In the genomic region with DNA sequence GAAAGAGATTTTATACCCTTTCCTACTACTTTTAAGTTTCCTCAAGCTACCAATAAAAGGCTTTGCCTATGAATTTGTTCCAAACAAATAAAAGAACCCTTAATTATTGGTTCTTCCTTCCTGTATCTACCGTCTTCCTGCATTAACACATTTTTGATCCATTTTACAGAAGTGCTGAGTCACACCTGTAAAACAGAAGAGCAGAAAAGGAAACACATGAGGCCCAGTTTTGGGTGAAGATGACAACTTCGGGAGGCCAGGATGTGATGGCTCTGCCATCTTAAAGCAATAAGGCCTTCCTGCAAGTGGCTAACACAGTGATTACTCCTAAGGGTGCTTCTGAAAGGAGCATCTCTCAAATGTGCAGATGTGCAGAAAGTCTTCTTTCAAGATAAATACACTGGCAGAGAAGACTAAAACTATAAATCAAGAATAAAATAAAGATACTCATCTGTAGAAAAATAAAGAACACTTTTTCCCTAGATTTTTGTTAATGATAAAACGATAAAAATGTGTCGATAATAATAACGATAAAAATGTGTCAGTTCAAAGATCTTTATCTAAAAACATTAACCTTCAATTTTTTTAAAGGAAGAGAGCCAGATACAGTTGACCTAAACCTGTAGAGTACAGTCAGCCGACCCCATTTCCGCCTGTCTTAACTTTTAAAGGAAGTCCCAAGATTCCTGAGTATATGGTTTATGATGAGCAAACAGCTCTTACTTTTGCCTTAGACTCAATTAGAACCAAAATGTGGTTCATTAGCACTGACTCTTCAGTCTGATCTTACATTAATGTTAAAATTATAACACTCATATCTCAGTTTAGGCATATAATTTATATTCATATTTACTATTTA, we compare ENCODE assay signal across 13 cellular contexts.
DNase-seq lines count a peak whose midpoint lies in the region; ATAC-seq and TF ChIP-seq lines count a peak whose summit lies in the region.
"Had no signal": no experiment of that assay in that cellular context is flagged by ENCODE, and none has a peak within 500 bp of the region (broad histone marks: within the 10 kb centered on the region; RNA-seq: fewer than 3 reads in every experiment).

No MANE protein-coding gene starts in this region.

- WGBS in heart right ventricle, 2 donors, result 62 to 65% methylated on average over 7 of the region's 7 CpGs
- WGBS in right cardiac atrium, result 66% methylated on average over 7 of the region's 7 CpGs

- intact Hi-C loops in heart right ventricle (cut with DNase I) (no loop called here), right cardiac atrium (cut with DNase I) (loop anchor here in 1 of 4 donors (10.0 kb wide), 1 partner anchor 111 kb away; a partner anchor contains a TSS)

- H3K36me3 ChIP-seq in heart right ventricle, result peaks cover 0 to 1% (median 0%) of the 10 kb centered on the region in 9 donors

- ATAC-seq in heart right ventricle (no peak), right cardiac atrium (no peak)
- ATAC-seq in activated naive CD8-positive, alpha-beta T cell treated with anti-CD3 and anti-CD28 coated beads, Interleukin-2, amount 50 U/mL, for 24 hours, result peak; percentile 37
- no peak for ATAC-seq in stimulated activated memory B cell treated with anti-CD40 and anti-IgM and Interleukin-4, amounts not matched to agents 10 μg/mL and 1 μg/mL and 100 μg/mL, for 72 hours
- ATAC-seq: GM12878 had no signal

- TF ChIP-seq CTCF in heart right ventricle (IDR thresholded peaks at IDR 0.05), result no peak

- no peaks in the 10 kb centered on the region for H3K9me3 Mint-ChIP-seq in activated naive CD8-positive, alpha-beta T cell treated with anti-CD3 and anti-CD28 coated beads, Interleukin-2, amount 50 U/mL, for 24 hours
- H3K9me3 Mint-ChIP-seq in stimulated activated memory B cell treated with anti-CD40 and anti-IgM and Interleukin-4, amounts not matched to agents 10 μg/mL and 1 μg/mL and 100 μg/mL, for 72 hours, result no peaks in the 10 kb centered on the region
- H3K9me3 Mint-ChIP-seq: neural crest cell had no signal

- H3K4me1 ChIP-seq in heart right ventricle, result peaks cover 11 to 87% (median 71%) of the 10 kb centered on the region in 9 donors
- peaks cover 13% of the 10 kb centered on the region for H3K4me1 ChIP-seq in right cardiac atrium (ENCODE audit: control insufficient read depth, insufficient read depth, low read length)

- peaks cover 2% of the 10 kb centered on the region for H3K36me3 Mint-ChIP-seq in activated naive CD8-positive, alpha-beta T cell treated with anti-CD3 and anti-CD28 coated beads, Interleukin-2, amount 50 U/mL, for 24 hours (ENCODE audit: low read depth)
- peaks cover 8% of the 10 kb centered on the region for H3K36me3 Mint-ChIP-seq in stimulated activated memory B cell treated with anti-CD40 and anti-IgM and Interleukin-4, amounts not matched to agents 10 μg/mL and 1 μg/mL and 100 μg/mL, for 72 hours

- H3K4me3 Mint-ChIP-seq in activated naive CD8-positive, alpha-beta T cell treated with anti-CD3 and anti-CD28 coated beads, Interleukin-2, amount 50 U/mL, for 24 hours, result no peak overlapping the region
- no peak overlapping the region for H3K4me3 Mint-ChIP-seq in stimulated activated memory B cell treated with anti-CD40 and anti-IgM and Interleukin-4, amounts not matched to agents 10 μg/mL and 1 μg/mL and 100 μg/mL, for 72 hours
- H3K4me3 Mint-ChIP-seq: neural crest cell had no signal

- H3K27me3 Mint-ChIP-seq in activated naive CD8-positive, alpha-beta T cell treated with anti-CD3 and anti-CD28 coated beads, Interleukin-2, amount 50 U/mL, for 24 hours, result no peaks in the 10 kb centered on the region
- H3K27me3 Mint-ChIP-seq in stimulated activated memory B cell treated with anti-CD40 and anti-IgM and Interleukin-4, amounts not matched to agents 10 μg/mL and 1 μg/mL and 100 μg/mL, for 72 hours, result no peaks in the 10 kb centered on the region

- peak overlapping the region; percentile 56 for H3K27ac Mint-ChIP-seq in activated naive CD8-positive, alpha-beta T cell treated with anti-CD3 and anti-CD28 coated beads, Interleukin-2, amount 50 U/mL, for 24 hours
- peak overlapping the region; percentile 66 for H3K27ac Mint-ChIP-seq in stimulated activated memory B cell treated with anti-CD40 and anti-IgM and Interleukin-4, amounts not matched to agents 10 μg/mL and 1 μg/mL and 100 μg/mL, for 72 hours

- peaks cover 47% of the 10 kb centered on the region for H3K4me1 Mint-ChIP-seq in activated naive CD8-positive, alpha-beta T cell treated with anti-CD3 and anti-CD28 coated beads, Interleukin-2, amount 50 U/mL, for 24 hours
- peaks cover 33% of the 10 kb centered on the region for H3K4me1 Mint-ChIP-seq in stimulated activated memory B cell treated with anti-CD40 and anti-IgM and Interleukin-4, amounts not matched to agents 10 μg/mL and 1 μg/mL and 100 μg/mL, for 72 hours

- H3K4me3 ChIP-seq in heart right ventricle, result no peak overlapping the region
- no peak overlapping the region for H3K4me3 ChIP-seq in right cardiac atrium (ENCODE audit: low read length)
- H3K4me3 ChIP-seq: GM12878 had no signal

- DNase-seq in heart right ventricle (no peak), right cardiac atrium (no peak), NCI-H748 treated with DMSO at 0.1 percent for 48 hours (lab: John Stamatoyannopoulos, UW) (peak; percentile 65), inferior parietal cortex (ENCODE audit: extremely low spot score) (no peak), hepatic stellate cell (ENCODE audit: low spot score) (no peak), UCSD-AML1 (lab: John Stamatoyannopoulos, UW; ENCODE audit: unreplicated experiment) (no peak)
- no peak for DNase-seq in activated naive CD8-positive, alpha-beta T cell treated with anti-CD3 and anti-CD28 coated beads, Interleukin-2, amount 50 U/mL, for 24 hours
- DNase-seq: head of caudate nucleus; stimulated activated CD4-positive, alpha-beta T cell treated with anti-CD3 and anti-CD28 coated beads, Interleukin-4, amount 100 ng/mL, for 24 hours; trophoblast cell had no signal

- H3K9me3 ChIP-seq in heart right ventricle, result no peaks in the 10 kb centered on the region
- no peaks in the 10 kb centered on the region for H3K9me3 ChIP-seq in right cardiac atrium (ENCODE audit: control insufficient read depth, low read length)

- H3K27ac ChIP-seq in heart right ventricle (peak overlapping the region in 8 of 10 donors; percentile 2 to 61 (median 25)), right cardiac atrium (ENCODE audit: low read length) (no peak overlapping the region)

- H3K27me3 ChIP-seq in heart right ventricle, result no peaks in the 10 kb centered on the region
- H3K27me3 ChIP-seq in right cardiac atrium (ENCODE audit: control insufficient read depth, insufficient read depth), result no peaks in the 10 kb centered on the region
